In genomic region chr6:32047855-32048766, GRCh38 we compare ENCODE assay signal across 8 cellular contexts. TPM values are rescaled to one million over a fixed set of nuclear protein-coding genes. Genes with fewer than 3 reads are reported as not detected.
DNase-seq lines count a peak whose midpoint lies in the region; ATAC-seq and TF ChIP-seq lines count a peak whose summit lies in the region.

No MANE protein-coding gene starts in this region.

- no peak overlapping the region for H3K4me2 ChIP-seq in neuronal stem cell (ENCODE audit: insufficient read depth, low read length, poor library complexity, severe bottlenecking)

- peaks cover 0 to 14% (median 0%) of the 10 kb centered on the region in 3 experiments for H3K27me3 ChIP-seq in neuronal stem cell (ENCODE audit: control insufficient read depth in 3 of 3, insufficient read depth in 3 of 3, low read depth in 1 of 3, low read length in 3 of 3)

- H3K27me3 Mint-ChIP-seq in activated T-cell treated with anti-CD3 and anti-CD28 coated beads, Interleukin-2, amount 50 U/mL, for 72 hours (ENCODE audit: low read depth) = peaks cover 7% of the 10 kb centered on the region

- no peak overlapping the region for H4K91ac ChIP-seq in neuronal stem cell (ENCODE audit: low read depth, low read length, poor library complexity)

- H3K9ac ChIP-seq in neuronal stem cell (ENCODE audit: low read depth, low read length, poor library complexity) = no peak overlapping the region

- H2AK5ac ChIP-seq in neuronal stem cell (ENCODE audit: low read depth, low read length) = peak overlapping the region; percentile 57

- H3K36me3 Mint-ChIP-seq in activated T-cell treated with anti-CD3 and anti-CD28 coated beads, Interleukin-2, amount 50 U/mL, for 72 hours (ENCODE audit: insufficient read depth in 2 of 2) = no peaks in the 10 kb centered on the region

- peak overlapping the region; percentile 8 for H3K23ac ChIP-seq in neuronal stem cell (ENCODE audit: low read depth, low read length, poor library complexity)

- DNase-seq in AG08395 (ENCODE audit: low spot score) = peak; percentile 77
- DNase-seq in GM19238 (ENCODE audit: insufficient read length, low spot score) = peak; percentile 60
- peak; percentile 85 for DNase-seq in OCI-M1 (lab: John Stamatoyannopoulos, UW)
- DNase-seq in activated T-cell treated with anti-CD3 and anti-CD28 coated beads, Interleukin-2, amount 50 U/mL, for 72 hours = peak; percentile 76 to 79
- peak; percentile 65 for DNase-seq in fibroblast of pulmonary artery (ENCODE audit: low read depth)
- DNase-seq in neuronal stem cell (ENCODE audit: low spot score) = peak; percentile 53
- DNase-seq in superior temporal gyrus (ENCODE audit: extremely low spot score) = peak; percentile 69

- no peaks in the 10 kb centered on the region for H3K79me1 ChIP-seq in neuronal stem cell (ENCODE audit: low read depth, low read length)

- ATAC-seq in activated T-cell treated with anti-CD3 and anti-CD28 coated beads, Interleukin-2, amount 50 U/mL, for 72 hours (replicated peaks in 1 of 2) = peak; percentile 82 to 83
- no peak for ATAC-seq in HG03442 (IDR thresholded peaks at IDR 0.05; ENCODE audit: unreplicated experiment)

- H2AFZ ChIP-seq in neuronal stem cell (ENCODE audit: low read length) = peak overlapping the region; percentile 88

- TF ChIP-seq CTCF in fibroblast of pulmonary artery (IDR thresholded peaks at IDR 0.05; ENCODE audit: low read length, missing control alignments) = peak; percentile 77

- H3K4ac ChIP-seq in neuronal stem cell (ENCODE audit: low read length) = no peak overlapping the region

- no peaks in the 10 kb centered on the region for H3K36me3 ChIP-seq in neuronal stem cell (replicated peaks in 1 of 2; ENCODE audit: control insufficient read depth in 2 of 2, insufficient read depth in 2 of 2, low read length in 2 of 2)

- no peak overlapping the region for H3K4me3 Mint-ChIP-seq in activated T-cell treated with anti-CD3 and anti-CD28 coated beads, Interleukin-2, amount 50 U/mL, for 72 hours

- no peak overlapping the region for H3K27ac ChIP-seq in neuronal stem cell (replicated peaks; ENCODE audit: low read length)

- no peak overlapping the region for H2BK12ac ChIP-seq in neuronal stem cell (ENCODE audit: low read length)

- H3K4me1 ChIP-seq in neuronal stem cell (ENCODE audit: control insufficient read depth in 2 of 2, insufficient read depth in 1 of 2, low read depth in 1 of 2, low read length in 2 of 2) = peaks cover 14 to 21% of the 10 kb centered on the region in 2 donors

- no CpG with 5 or more reads among the region's 42 CpGs for WGBS in neuronal stem cell (ENCODE audit: extremely low coverage in 2 of 2, insufficient read length in 2 of 2, insufficient replicate concordance in 1 of 2), 2 donors

- H2BK15ac ChIP-seq in neuronal stem cell (ENCODE audit: low read length) = no peak overlapping the region

- H4K8ac ChIP-seq in neuronal stem cell (ENCODE audit: low read depth, low read length) = no peak overlapping the region

- no peaks in the 10 kb centered on the region for H3K9me3 ChIP-seq in neuronal stem cell (replicated peaks in 1 of 2; ENCODE audit: control insufficient read depth in 2 of 2, insufficient read depth in 1 of 2, low read depth in 1 of 2, low read length in 2 of 2)

- no peaks in the 10 kb centered on the region for H3K4me1 Mint-ChIP-seq in activated T-cell treated with anti-CD3 and anti-CD28 coated beads, Interleukin-2, amount 50 U/mL, for 72 hours (ENCODE audit: low read depth)

- no peak overlapping the region for H2BK5ac ChIP-seq in neuronal stem cell (ENCODE audit: low read length)

- no peak overlapping the region for H3K14ac ChIP-seq in neuronal stem cell (ENCODE audit: low read length)

- H3K4me3 ChIP-seq in fibroblast of pulmonary artery (replicated peaks; ENCODE audit: low read depth, low read length) = no peak overlapping the region
- no peak overlapping the region for H3K4me3 ChIP-seq in neuronal stem cell (ENCODE audit: low read length in 2 of 2)

- no peaks in the 10 kb centered on the region for H3K9me3 Mint-ChIP-seq in activated T-cell treated with anti-CD3 and anti-CD28 coated beads, Interleukin-2, amount 50 U/mL, for 72 hours

- H3K18ac ChIP-seq in neuronal stem cell (ENCODE audit: low read length) = peak overlapping the region; percentile 76

- H2BK120ac ChIP-seq in neuronal stem cell (ENCODE audit: low read depth, low read length) = no peak overlapping the region

- no peak overlapping the region for H3K27ac Mint-ChIP-seq in activated T-cell treated with anti-CD3 and anti-CD28 coated beads, Interleukin-2, amount 50 U/mL, for 72 hours

RNA-seq across cellular contexts. Expression of gene CYP21A2, which starts 9.9 kb away (rescaled TPM):
- 1 to 10 TPM; 1.1 to 1.3 TPM for total RNA-seq in activated T-cell treated with anti-CD3 and anti-CD28 coated beads, Interleukin-2, amount 50 U/mL, for 72 hours
- 0.25 TPM for polyA plus RNA-seq in neuronal stem cell (2013, experiment 1 of 2)
- polyA plus RNA-seq in neuronal stem cell (2013, experiment 2 of 2) = 0.30 TPM

RNA-seq across cellular contexts. Expression of gene C4B, which starts 33.5 kb away (rescaled TPM):
- 1 to 10 TPM; 4.9 to 6.4 TPM for total RNA-seq in activated T-cell treated with anti-CD3 and anti-CD28 coated beads, Interleukin-2, amount 50 U/mL, for 72 hours
- polyA plus RNA-seq in neuronal stem cell (2013, experiment 1 of 2) = 1.8 TPM
- 1.5 TPM for polyA plus RNA-seq in neuronal stem cell (2013, experiment 2 of 2)
